In genomic region chr15:91789136-91789535, GRCh38 we compare ENCODE assay signal across 8 cellular contexts.
"Had no signal": no experiment of that assay in that cellular context is flagged by ENCODE, and none has a peak within 500 bp of the region (broad histone marks: within the 10 kb centered on the region; RNA-seq: fewer than 3 reads in every experiment).

No MANE protein-coding gene starts in this region.

- ATAC-seq: GM12878 had no signal

- FAIRE-seq: G401.6, GM12878, GM12891, GM12892, GM18507, GM19239 had no signal

- H3K4me3 ChIP-seq: GM12878 had no signal

- DNase-seq: GDM1, GF-D8 had no signal
